In genomic region chr2:20675701-20676352, GRCh38 we compare ENCODE assay signal across 9 cellular contexts. TPM values are rescaled to one million over a fixed set of nuclear protein-coding genes. Genes with fewer than 3 reads are reported as not detected.
DNase-seq lines count a peak whose midpoint lies in the region; ATAC-seq, FAIRE-seq and TF ChIP-seq lines count a peak whose summit lies in the region.
"Had no signal": no experiment of that assay in that cellular context is flagged by ENCODE, and none has a peak within 500 bp of the region (broad histone marks: within the 10 kb centered on the region; RNA-seq: fewer than 3 reads in every experiment).

No MANE protein-coding gene starts in this region.

- H4K20me1 ChIP-seq in HepG2 (ENCODE audit: insufficient read depth, low read length): no peaks in the 10 kb centered on the region

- H3K4me1 ChIP-seq in CD4-positive, CD25-positive, alpha-beta regulatory T cell (ENCODE audit: control insufficient read depth, insufficient read depth, low read length, poor library complexity, severe bottlenecking): peaks cover 4% of the 10 kb centered on the region
- peaks cover 44% of the 10 kb centered on the region for H3K4me1 ChIP-seq in HepG2 (ENCODE audit: insufficient read depth, low read length)

- peaks cover 10% of the 10 kb centered on the region for H3K27me3 ChIP-seq in CD4-positive, CD25-positive, alpha-beta regulatory T cell (ENCODE audit: control insufficient read depth, insufficient read depth, low read length)
- H3K27me3 ChIP-seq in HepG2 (ENCODE audit: control insufficient read depth in 1 of 2, insufficient read depth in 2 of 2, low read length in 2 of 2): no peaks in the 10 kb centered on the region

- H3K4me3 Mint-ChIP-seq in CD4-positive, CD25-positive, alpha-beta regulatory T cell: peak overlapping the region in 1 of 4 donors; percentile 27
- H3K4me3 Mint-ChIP-seq in glutamatergic neuron (ENCODE audit: unreplicated experiment): no peak overlapping the region

- H3K27me3 Mint-ChIP-seq in CD4-positive, CD25-positive, alpha-beta regulatory T cell: peaks cover 34% of the 10 kb centered on the region
- H3K27me3 Mint-ChIP-seq in glutamatergic neuron (ENCODE audit: unreplicated experiment): peaks cover 17% of the 10 kb centered on the region

- no peak for TF ChIP-seq CTCF in HepG2 (CRISPR knock-in tag; IDR thresholded peaks at IDR 0.05)
- TF ChIP-seq CTCF in glutamatergic neuron (IDR thresholded peaks at IDR 0.05; ENCODE audit: partially characterized antibody, unreplicated experiment): no peak

- intact Hi-C loops in HepG2 (cut with micrococcal nuclease; ENCODE audit: unreplicated experiment): loop anchor here (1.0 to 5.0 kb wide), 5 partner anchors 10 to 241 kb away; no protein-coding TSS in a partner anchor

- H3K27ac Mint-ChIP-seq in CD4-positive, CD25-positive, alpha-beta regulatory T cell: no peak overlapping the region
- H3K27ac Mint-ChIP-seq in glutamatergic neuron (ENCODE audit: unreplicated experiment): no peak overlapping the region

- peaks cover 0 to 4% (median 0%) of the 10 kb centered on the region in 7 donors for H3K9me3 Mint-ChIP-seq in CD4-positive, CD25-positive, alpha-beta regulatory T cell
- peaks cover 3% of the 10 kb centered on the region for H3K9me3 Mint-ChIP-seq in glutamatergic neuron (ENCODE audit: unreplicated experiment)

- 0 out of 4 replicates have a peak, but pooled peaks of 1 of the 2 experiments have one; percentile 19 for TF ChIP-seq POLR2A in HepG2 (IDR thresholded peaks at IDR 0.05; ENCODE audit: insufficient read depth in 1 of 2, low read depth in 2 of 2, low read length in 2 of 2)

- DNase-seq in CD4-positive, CD25-positive, alpha-beta regulatory T cell: peak in 1 of 3 donors; percentile 34
- DNase-seq in RCC 7860 (ENCODE audit: low spot score) (peak; percentile 11), HepG2 (ENCODE audit: low spot score) (peak; percentile 78), activated gamma-delta T cell (lab: John Stamatoyannopoulos, UW) (no peak), midbrain (lab: John Stamatoyannopoulos, UW) (no peak), glutamatergic neuron (no peak)

- no peak overlapping the region for H3K4me3 ChIP-seq in CD4-positive, CD25-positive, alpha-beta regulatory T cell (ENCODE audit: low read depth, low read length)
- H3K4me3 ChIP-seq in HepG2 (replicated peaks in 1 of 3; ENCODE audit: insufficient read depth in 1 of 3, low read depth in 2 of 3, low read length in 3 of 3): peak overlapping the region; percentile 7 to 64 (median 36); a peak in 3 of 6 replicates

- ATAC-seq in CD4-positive, CD25-positive, alpha-beta regulatory T cell (ENCODE audit: low read depth in 2 of 2): peak; percentile 49 to 57
- ATAC-seq in GM18868 (IDR thresholded peaks at IDR 0.05; ENCODE audit: unreplicated experiment) (peak; percentile 63), HG02885 (IDR thresholded peaks at IDR 0.05; ENCODE audit: poor library complexity, unreplicated experiment) (peak; percentile 61), HepG2 (peak; percentile 87)

- H3K36me3 Mint-ChIP-seq in CD4-positive, CD25-positive, alpha-beta regulatory T cell: peaks cover 6% of the 10 kb centered on the region
- H3K36me3 Mint-ChIP-seq in glutamatergic neuron (ENCODE audit: unreplicated experiment): no peaks in the 10 kb centered on the region

- no TSS peak for BruUV-seq in HepG2 (replicated peaks; lab: Mats Ljungman, UMichigan)

- peak overlapping the region; percentile 91 for H3K4me2 ChIP-seq in HepG2 (ENCODE audit: low read depth, low read length)

- H3K4me1 Mint-ChIP-seq in CD4-positive, CD25-positive, alpha-beta regulatory T cell: peaks cover 0 to 6% (median 3%) of the 10 kb centered on the region in 4 donors
- peaks cover 2% of the 10 kb centered on the region for H3K4me1 Mint-ChIP-seq in glutamatergic neuron (ENCODE audit: low read depth, unreplicated experiment)

- TF ChIP-seq RAD21 in HepG2 (CRISPR knock-in tag; IDR thresholded peaks at IDR 0.05): peak; percentile 12; the same call in 1 of the 2 replicates

- peak overlapping the region; percentile 44 for H3K9ac ChIP-seq in HepG2 (ENCODE audit: insufficient read depth, low read depth, low read length)

- H3K27ac ChIP-seq in CD4-positive, CD25-positive, alpha-beta regulatory T cell (ENCODE audit: insufficient read depth, low read length, poor library complexity, severe bottlenecking): no peak overlapping the region
- H3K27ac ChIP-seq in HepG2 (ENCODE audit: extremely low read length, insufficient read depth, low read length): peak overlapping the region; percentile 75
- H3K27ac ChIP-seq: HL-60 had no signal

- no peak overlapping the region for H2AFZ ChIP-seq in HepG2 (ENCODE audit: low read length)

- POLR2A ChIA-PET in HepG2 (lab: Yijun Ruan, JAX): interaction anchor here (0.9 to 6.3 kb wide), 17 partner anchors 9 to 325 kb away, joined by 3 to 216 read pairs (median 4); partner anchors contain the start of genes GDF7, HS1BP3, LDAH and RHOB

- no peaks in the 10 kb centered on the region for H3K79me2 ChIP-seq in HepG2 (ENCODE audit: insufficient read depth, low read length)

- TF ChIP-seq EP300 in HepG2 (IDR thresholded peaks at IDR 0.05; ENCODE audit: low read depth in 2 of 2, low read length in 2 of 2) (0 out of 4 replicates have a peak, but pooled peaks of 1 of the 2 experiments have one; percentile 7), HepG2 (CRISPR knock-in tag; IDR thresholded peaks at IDR 0.05; ENCODE audit: borderline replicate concordance) (no peak)

- H3K9me3 ChIP-seq in CD4-positive, CD25-positive, alpha-beta regulatory T cell (ENCODE audit: control insufficient read depth in 2 of 2, low read length in 2 of 2): no peaks in the 10 kb centered on the region
- no peaks in the 10 kb centered on the region for H3K9me3 ChIP-seq in HepG2 (ENCODE audit: low read length)

- in situ Hi-C loops in HepG2 (cut with HindIII; ENCODE audit: extremely low pct_ligation_motif_present, low pct_unique_long_range_greater_than_20kb): no loop called here

- WGBS in HepG2 (ENCODE audit: low lambda C conversion rate): 43% methylated on average over 6 of the region's 6 CpGs

- FAIRE-seq in RCC 7860 (lab: Jason Lieb, UNC) (no peak), HepG2 (lab: Jason Lieb, UNC) (peak; percentile 8)

- CTCF ChIA-PET in HepG2 (lab: Yijun Ruan, JAX; ENCODE audit: low intra/inter-chr PET ratio, low total read pairs): interaction anchor here (0.9 to 3.0 kb wide), 6 partner anchors 9 to 287 kb away, joined by 3 to 61 read pairs (median 6); partner anchors contain the start of genes GDF7 and HS1BP3

- peaks cover 3% of the 10 kb centered on the region for H3K36me3 ChIP-seq in CD4-positive, CD25-positive, alpha-beta regulatory T cell (ENCODE audit: control insufficient read depth, insufficient read depth, low read length)
- peaks cover 1 to 11% of the 10 kb centered on the region in 2 experiments; a peak in 3 of 5 replicates for H3K36me3 ChIP-seq in HepG2 (replicated peaks in 1 of 2; ENCODE audit: control insufficient read depth in 1 of 2, insufficient read depth in 2 of 2, low read length in 2 of 2)

RNA-seq across cellular contexts. Expression of gene GDF7, which starts 8.9 kb away (rescaled TPM):
- 0.17 TPM for total RNA-seq in CD4-positive, CD25-positive, alpha-beta regulatory T cell
- polyA plus RNA-seq in CD4-positive, CD25-positive, alpha-beta regulatory T cell: under 1 TPM; 0.12 to 0.18 (median 0.13) TPM
- 10.2 and 15.0 TPM in 2 replicates for total RNA-seq in HepG2 (2016; rRNA removed; fragmentation: Illumina TruSeq; extraction: Trizol)
- total RNA-seq in HepG2 (2016; cell fraction: cytosol; rRNA removed; fragmentation: Illumina TruSeq; extraction: Trizol; ENCODE audit: low read depth): 1.6 and 1.8 TPM in 2 replicates
- 9.2 and 15.1 TPM in 2 replicates for total RNA-seq in HepG2 (2016; cell fraction: insoluble cytoplasmic fraction; rRNA removed; fragmentation: Illumina TruSeq; extraction: Trizol)
- 5.3 and 5.6 TPM in 2 replicates for total RNA-seq in HepG2 (2016; cell fraction: membrane; rRNA removed; fragmentation: Illumina TruSeq; extraction: Trizol)
- 16.7 and 18.1 TPM in 2 replicates for total RNA-seq in HepG2 (2016; cell fraction: nucleus; rRNA removed; fragmentation: Illumina TruSeq; extraction: Trizol)
- 1.6 and 3.0 TPM in 2 replicates for polyA plus RNA-seq in HepG2 (2011; rRNA removed)
- polyA plus RNA-seq in HepG2 (2011; cell fraction: cytosol; rRNA removed): 1.5 and 1.9 TPM in 2 replicates
- polyA plus RNA-seq in HepG2 (2011; cell fraction: nucleus; rRNA removed): 6.3 and 9.6 TPM in 2 replicates
- 4.5 and 5.8 TPM in 2 replicates for polyA plus RNA-seq in HepG2 (2012)
- polyA plus RNA-seq in HepG2 (2016; cell fraction: cytosol; fragmentation: Illumina TruSeq; extraction: Trizol; ENCODE audit: low read depth): 0.75 and 0.80 TPM in 2 replicates
- polyA plus RNA-seq in HepG2 (2016; cell fraction: insoluble cytoplasmic fraction; fragmentation: Illumina TruSeq; extraction: Trizol; ENCODE audit: low read depth): 5.6 and 5.9 TPM in 2 replicates
- polyA plus RNA-seq in HepG2 (2016; cell fraction: membrane; fragmentation: Illumina TruSeq; extraction: Trizol; ENCODE audit: low read depth): 2.3 and 2.7 TPM in 2 replicates
- polyA plus RNA-seq in HepG2 (2016; cell fraction: nucleus; fragmentation: Illumina TruSeq; extraction: Trizol; ENCODE audit: insufficient read depth, low read depth): 19.8 and 21.2 TPM in 2 replicates
- polyA minus RNA-seq in HepG2 (2011; rRNA and poly(A)+ RNA removed; ENCODE audit: low replicate concordance): 5.0 TPM in 1 of 2 replicates, not detected in the other
- 2.5 and 4.1 TPM in 2 replicates for polyA minus RNA-seq in HepG2 (2011; cell fraction: cytosol; rRNA and poly(A)+ RNA removed)
- 2.4 and 4.5 TPM in 2 replicates for polyA minus RNA-seq in HepG2 (2011; cell fraction: nucleus; rRNA and poly(A)+ RNA removed)
- not detected for total RNA-seq in glutamatergic neuron (ENCODE audit: unreplicated experiment)

RNA-seq across cellular contexts. Expression of gene HS1BP3, which starts 24.9 kb away (rescaled TPM):
- 13.6 TPM for total RNA-seq in CD4-positive, CD25-positive, alpha-beta regulatory T cell
- polyA plus RNA-seq in CD4-positive, CD25-positive, alpha-beta regulatory T cell: 10 to 100 TPM; 19.6 to 22.5 (median 21.1) TPM
- total RNA-seq in HepG2 (2016; rRNA removed; fragmentation: Illumina TruSeq; extraction: Trizol): 22.0 and 22.8 TPM in 2 replicates
- total RNA-seq in HepG2 (2016; cell fraction: cytosol; rRNA removed; fragmentation: Illumina TruSeq; extraction: Trizol; ENCODE audit: low read depth): 4.7 and 4.9 TPM in 2 replicates
- 18.5 and 23.5 TPM in 2 replicates for total RNA-seq in HepG2 (2016; cell fraction: insoluble cytoplasmic fraction; rRNA removed; fragmentation: Illumina TruSeq; extraction: Trizol)
- 12.9 and 13.2 TPM in 2 replicates for total RNA-seq in HepG2 (2016; cell fraction: membrane; rRNA removed; fragmentation: Illumina TruSeq; extraction: Trizol)
- 16.8 and 19.0 TPM in 2 replicates for total RNA-seq in HepG2 (2016; cell fraction: nucleus; rRNA removed; fragmentation: Illumina TruSeq; extraction: Trizol)
- polyA plus RNA-seq in HepG2 (2011; rRNA removed): 15.2 and 17.3 TPM in 2 replicates
- 9.2 and 11.9 TPM in 2 replicates for polyA plus RNA-seq in HepG2 (2011; cell fraction: cytosol; rRNA removed)
- polyA plus RNA-seq in HepG2 (2011; cell fraction: nucleus; rRNA removed): 20.1 and 23.4 TPM in 2 replicates
- polyA plus RNA-seq in HepG2 (2012): 13.4 and 14.5 TPM in 2 replicates
- polyA plus RNA-seq in HepG2 (2016; cell fraction: cytosol; fragmentation: Illumina TruSeq; extraction: Trizol; ENCODE audit: low read depth): 5.3 and 5.4 TPM in 2 replicates
- 19.1 and 22.3 TPM in 2 replicates for polyA plus RNA-seq in HepG2 (2016; cell fraction: insoluble cytoplasmic fraction; fragmentation: Illumina TruSeq; extraction: Trizol; ENCODE audit: low read depth)
- 8.7 and 10.7 TPM in 2 replicates for polyA plus RNA-seq in HepG2 (2016; cell fraction: membrane; fragmentation: Illumina TruSeq; extraction: Trizol; ENCODE audit: low read depth)
- 19.4 and 22.9 TPM in 2 replicates for polyA plus RNA-seq in HepG2 (2016; cell fraction: nucleus; fragmentation: Illumina TruSeq; extraction: Trizol; ENCODE audit: insufficient read depth, low read depth)
- polyA minus RNA-seq in HepG2 (2011; rRNA and poly(A)+ RNA removed; ENCODE audit: low replicate concordance): 14.3 and 29.5 TPM in 2 replicates
- polyA minus RNA-seq in HepG2 (2011; cell fraction: cytosol; rRNA and poly(A)+ RNA removed): 11.9 and 13.8 TPM in 2 replicates
- 28.6 and 28.8 TPM in 2 replicates for polyA minus RNA-seq in HepG2 (2011; cell fraction: nucleus; rRNA and poly(A)+ RNA removed)
- 23.8 TPM for total RNA-seq in glutamatergic neuron (ENCODE audit: unreplicated experiment)

Comparison
In these comparisons a context has a peak if more than half of its experiments do, and no peak if none do; other contexts are left out.
1. DNase-seq: peak in RCC 7860 (single experiment) and HepG2 (single experiment); none in activated gamma-delta T cell (single experiment), midbrain (single experiment) and glutamatergic neuron (single experiment).
2. Peak in every context shown above with its lines, with median percentiles within 50 percentile points of each other: ATAC-seq.